9 cellular contexts compared by ENCODE assay signal in genomic region chr10:22246680-22247391, GRCh38. TPM values are rescaled to one million over a fixed set of nuclear protein-coding genes. Genes with fewer than 3 reads are reported as not detected.
DNase-seq lines count a peak whose midpoint lies in the region; FAIRE-seq and TF ChIP-seq lines count a peak whose summit lies in the region.
"Had no signal": no experiment of that assay in that cellular context is flagged by ENCODE, and none has a peak within 500 bp of the region (broad histone marks: within the 10 kb centered on the region; RNA-seq: fewer than 3 reads in every experiment).

No MANE protein-coding gene starts in this region.

- H3K4me3 ChIP-seq in GM23248 (0 out of 2 replicates have a peak overlapping the region, but pooled peaks have one; percentile 21), SJSA1 (no peak overlapping the region), bronchial epithelial cell (ENCODE audit: low read depth, low read length) (no peak overlapping the region), osteoblast (ENCODE audit: insufficient read depth, low read length) (no peak overlapping the region)

- peaks cover 20% of the 10 kb centered on the region for H3F3A ChIP-seq in GM23248 (ENCODE audit: insufficient read depth)

- H3K36me3 ChIP-seq in GM23248 (ENCODE audit: low read depth), result no peaks in the 10 kb centered on the region
- no peaks in the 10 kb centered on the region for H3K36me3 ChIP-seq in SJSA1
- no peaks in the 10 kb centered on the region for H3K36me3 ChIP-seq in bronchial epithelial cell (ENCODE audit: control insufficient read depth, insufficient read depth, low read length)
- H3K36me3 ChIP-seq in osteoblast (ENCODE audit: insufficient read depth, low read length), result no peaks in the 10 kb centered on the region

- no peaks in the 10 kb centered on the region for H3K9me3 Mint-ChIP-seq in endothelial cell (ENCODE audit: unreplicated experiment)

- peaks cover 4% of the 10 kb centered on the region for H3K27me3 Mint-ChIP-seq in endothelial cell (ENCODE audit: unreplicated experiment)

- H3K27ac ChIP-seq in GM23248 (peak overlapping the region; percentile 85), SJSA1 (peak overlapping the region; percentile 66), osteoblast (ENCODE audit: low read depth, low read length) (peak overlapping the region; percentile 81)

- FAIRE-seq in bronchial epithelial cell (lab: Jason Lieb, UNC), result no peak
- FAIRE-seq: TTC549 had no signal

- H3K9ac ChIP-seq in GM23248, result peak overlapping the region; percentile 28; the same call in 1 of the 2 replicates

- no peak for TF ChIP-seq CTCF in bronchial epithelial cell (IDR thresholded peaks at IDR 0.05; ENCODE audit: insufficient read depth, low read length, severe bottlenecking)
- TF ChIP-seq CTCF in osteoblast (IDR thresholded peaks at IDR 0.05; ENCODE audit: extremely low read depth, low read depth, low read length), result no peak
- TF ChIP-seq CTCF in endothelial cell (IDR thresholded peaks at IDR 0.05; ENCODE audit: unreplicated experiment), result no peak

- H3K36me3 Mint-ChIP-seq in endothelial cell (ENCODE audit: low read depth, unreplicated experiment), result no peaks in the 10 kb centered on the region

- no peaks in the 10 kb centered on the region for H3K9me2 ChIP-seq in GM23248 (ENCODE audit: insufficient read depth)

- H3K79me2 ChIP-seq in GM23248 (ENCODE audit: insufficient read depth) (no peaks in the 10 kb centered on the region), osteoblast (ENCODE audit: insufficient read depth, low read length) (peaks cover 5% of the 10 kb centered on the region)

- H3K4me3 Mint-ChIP-seq in endothelial cell (ENCODE audit: unreplicated experiment), result no peak overlapping the region

- H4K20me1 ChIP-seq in GM23248 (ENCODE audit: insufficient read depth), result no peaks in the 10 kb centered on the region
- no peaks in the 10 kb centered on the region for H4K20me1 ChIP-seq in osteoblast (ENCODE audit: insufficient read depth, low read length)

- H3K27me3 ChIP-seq in GM23248 (replicated peaks; ENCODE audit: insufficient read depth) (no peaks in the 10 kb centered on the region), SJSA1 (replicated peaks) (no peaks in the 10 kb centered on the region), bronchial epithelial cell (ENCODE audit: control insufficient read depth, insufficient read depth, low read length) (no peaks in the 10 kb centered on the region), osteoblast (ENCODE audit: insufficient read depth, low read length) (no peaks in the 10 kb centered on the region)

- in situ Hi-C loops in GM23248 (cut with MboI), result loop anchor here (25.0 kb wide), 2 partner anchors 735 to 740 kb away; no protein-coding TSS in a partner anchor

- H2AFZ ChIP-seq in GM23248 (peak overlapping the region; percentile 83), osteoblast (ENCODE audit: low read length) (peak overlapping the region; percentile 71)

- peaks cover under 1% of the 10 kb centered on the region for H3K4me1 Mint-ChIP-seq in endothelial cell (ENCODE audit: unreplicated experiment)

- no peak overlapping the region for H3K27ac Mint-ChIP-seq in endothelial cell (ENCODE audit: unreplicated experiment)

- H3K4me2 ChIP-seq in GM23248 (ENCODE audit: unreplicated experiment) (peak overlapping the region; percentile 33), osteoblast (ENCODE audit: insufficient read depth, low read length) (peak overlapping the region; percentile 21)

- H3K9me3 ChIP-seq in GM23248 (ENCODE audit: low read depth) (no peaks in the 10 kb centered on the region), SJSA1 (replicated peaks) (no peaks in the 10 kb centered on the region), osteoblast (ENCODE audit: low read depth, low read length) (no peaks in the 10 kb centered on the region)

- H3K4me1 ChIP-seq in GM23248 (ENCODE audit: insufficient read depth), result peaks cover 29% of the 10 kb centered on the region
- peaks cover 29% of the 10 kb centered on the region for H3K4me1 ChIP-seq in SJSA1 (replicated peaks)
- peaks cover 29% of the 10 kb centered on the region for H3K4me1 ChIP-seq in osteoblast (ENCODE audit: insufficient read depth, low read length)

- peak; percentile 88 for DNase-seq in GM23248
- DNase-seq in SJSA1 (ENCODE audit: low read depth in 1 of 2, low spot score in 2 of 2), result peak in 1 of 2 experiments; percentile 72
- peak; percentile 99 for DNase-seq in bronchial epithelial cell (ENCODE audit: low read depth)
- DNase-seq in osteoblast (ENCODE audit: insufficient read length, low spot score, missing footprints), result peak; percentile 74
- no peak for DNase-seq in endothelial cell (ENCODE audit: low spot score)
- DNase-seq in globus pallidus (ENCODE audit: low spot score), result no peak
- DNase-seq in NCI-H2227 treated with DMSO at 0.1 percent for 48 hours (lab: John Stamatoyannopoulos, UW), result no peak
- DNase-seq in SHP77 treated with DMSO at 0.1 percent for 48 hours (lab: John Stamatoyannopoulos, UW), result no peak

- 1 to 6% methylated on average over 3 of the region's 3 CpGs for WGBS in GM23248 (ENCODE audit: low coverage in 1 of 2, low lambda C conversion rate in 2 of 2, missing lambda C conversion rate in 2 of 2), 2 experiments

RNA-seq across cellular contexts. Expression of gene EBLN1, which starts 29.0 kb away (rescaled TPM):
- total RNA-seq in GM23248 (2014; rRNA removed; shearing (Covaris generic)), result not detected in 2 replicates
- polyA plus RNA-seq in GM23248 (2016; fragmentation: Nextera tagmentation; extraction: Ambion mirVana), result not detected in 2 replicates
- total RNA-seq in SJSA1 (2014; rRNA removed; shearing (Covaris generic)), result not detected in 2 replicates
- total RNA-seq in bronchial epithelial cell (not detected in 2 replicates), osteoblast (not detected in 2 replicates), endothelial cell (ENCODE audit: unreplicated experiment) (not detected)

Comparison
In these comparisons a context has a peak if more than half of its experiments do, and no peak if none do; other contexts are left out.
1. DNase-seq: peak in GM23248 (single experiment), bronchial epithelial cell (single experiment) and osteoblast (single experiment); none in endothelial cell (single experiment), globus pallidus (single experiment), NCI-H2227 treated with DMSO at 0.1 percent for 48 hours (single experiment) and SHP77 treated with DMSO at 0.1 percent for 48 hours (single experiment).
2. Peak in every context shown above with its lines, with median percentiles within 50 percentile points of each other: H3K27ac ChIP-seq.